Comparison of ENCODE assay signal across 28 cellular contexts in genomic region chr6:170361335-170361734, GRCh38.
"Had no signal": no experiment of that assay in that cellular context is flagged by ENCODE, and none has a peak within 500 bp of the region (broad histone marks: within the 10 kb centered on the region; RNA-seq: fewer than 3 reads in every experiment).

No MANE protein-coding gene starts in this region.

- H3K9me3 ChIP-seq: stomach, suprapubic skin, testis, thoracic aorta, thyroid gland, tibial artery, tibial nerve, transverse colon, upper lobe of left lung, upper lobe of right lung, uterus, vagina had no signal

- H3K27me3 ChIP-seq: stomach, suprapubic skin, testis, thyroid gland, tibial artery, tibial nerve, transverse colon, upper lobe of left lung, upper lobe of right lung, uterus, vagina had no signal

- H3K27me3 Mint-ChIP-seq: stimulated activated memory B cell treated with anti-CD40 and anti-IgM and Interleukin-4, amounts not matched to agents 10 μg/mL and 1 μg/mL and 100 μg/mL, for 72 hours; stimulated activated naive B cell treated with anti-CD40 and anti-IgM and Interleukin-4, amounts not matched to agents 10 μg/mL and 1 μg/mL and 100 μg/mL, for 72 hours; stimulated activated naive CD8-positive, alpha-beta T cell treated with anti-CD3 and anti-CD28 coated beads, Interleukin-15, amount 100 ng/mL, for 72 hours; stimulated activated naive CD8-positive, alpha-beta T cell treated with anti-CD3 and anti-CD28 coated beads, Interleukin-15, Interleukin-2, amounts not matched to agents 100 ng/mL and 50 ng/mL, for 24 hours; type B pancreatic cell had no signal

- ATAC-seq: stimulated activated effector memory CD8-positive, alpha-beta T cell treated with anti-CD3 and anti-CD28 coated beads, Interleukin-12 subunit alpha, Interleukin-12 subunit beta, amount 100 ng/mL, for 72 hours; stimulated activated memory B cell treated with anti-CD40 and anti-IgM and Interleukin-4, amounts not matched to agents 10 μg/mL and 1 μg/mL and 100 μg/mL, for 72 hours; stimulated activated naive B cell treated with anti-CD40 and anti-IgM and Interleukin-4, amounts not matched to agents 10 μg/mL and 1 μg/mL and 100 μg/mL, for 72 hours; stimulated activated naive CD8-positive, alpha-beta T cell treated with anti-CD3 and anti-CD28 coated beads, Interleukin-15, amount 100 ng/mL, for 72 hours; stimulated activated naive CD8-positive, alpha-beta T cell treated with anti-CD3 and anti-CD28 coated beads, Interleukin-15, Interleukin-2, amounts not matched to agents 100 U/mL and 50 U/mL, for 24 hours; upper lobe of right lung had no signal

- H3K36me3 ChIP-seq: uterus had no signal

- DNase-seq: stimulated activated CD4-positive, alpha-beta T cell treated with anti-CD3 and anti-CD28 coated beads, Interleukin-2, amount 100 ng/mL, for 48 hours; stimulated activated CD4-positive, alpha-beta T cell treated with anti-CD3 and anti-CD28 coated beads, Interleukin-4, amount 100 ng/mL, for 1 hour; stimulated activated CD4-positive, alpha-beta T cell treated with anti-CD3 and anti-CD28 coated beads, Interleukin-4, amount 100 ng/mL, for 24 hours; stimulated activated CD4-positive, alpha-beta T cell treated with anti-CD3 and anti-CD28 coated beads, Interleukin-4, amount 100 ng/mL, for 4 hours; stimulated activated CD8-positive, alpha-beta memory T cell treated with anti-CD3 and anti-CD28 coated beads, Interleukin-4, amount 100 ng/mL, for 48 hours; stimulated activated naive B cell treated with anti-CD40 and anti-IgM and Interleukin-4, amounts not matched to agents 10 μg/mL and 1 μg/mL and 100 μg/mL, for 72 hours; stimulated activated naive CD4-positive, alpha-beta T cell; stimulated activated naive CD4-positive, alpha-beta T cell treated with Interleukin-2 at 50 U/mL for 16 hours; stimulated activated naive CD8-positive, alpha-beta T cell treated with anti-CD3 and anti-CD28 coated beads, Interleukin-15, amount 100 ng/mL, for 72 hours; stimulated activated naive CD8-positive, alpha-beta T cell treated with anti-CD3 and anti-CD28 coated beads, Interleukin-15, Interleukin-2, amounts not matched to agents 100 U/mL and 50 U/mL, for 24 hours; stomach; substantia nigra; testis; thyroid gland; tibial artery; transverse colon; trophoblast cell; upper lobe of left lung; upper lobe of right lung; uterus had no signal

- H3K4me1 Mint-ChIP-seq: stimulated activated memory B cell treated with anti-CD40 and anti-IgM and Interleukin-4, amounts not matched to agents 10 μg/mL and 1 μg/mL and 100 μg/mL, for 72 hours; stimulated activated naive B cell treated with anti-CD40 and anti-IgM and Interleukin-4, amounts not matched to agents 10 μg/mL and 1 μg/mL and 100 μg/mL, for 72 hours had no signal

- H3K27ac ChIP-seq: stomach, suprapubic skin, testis, thoracic aorta, tibial artery, transverse colon, upper lobe of right lung, uterus, vagina had no signal

- H3K27ac Mint-ChIP-seq: stimulated activated memory B cell treated with anti-CD40 and anti-IgM and Interleukin-4, amounts not matched to agents 10 μg/mL and 1 μg/mL and 100 μg/mL, for 72 hours; stimulated activated naive B cell treated with anti-CD40 and anti-IgM and Interleukin-4, amounts not matched to agents 10 μg/mL and 1 μg/mL and 100 μg/mL, for 72 hours; stimulated activated naive CD8-positive, alpha-beta T cell treated with anti-CD3 and anti-CD28 coated beads, Interleukin-15, Interleukin-2, amounts not matched to agents 100 ng/mL and 50 ng/mL, for 24 hours; type B pancreatic cell had no signal

- H3K4me1 ChIP-seq: transverse colon, upper lobe of right lung, uterus had no signal

- H3K9me3 Mint-ChIP-seq: stimulated activated effector memory CD8-positive, alpha-beta T cell treated with anti-CD3 and anti-CD28 coated beads, Interleukin-12 subunit alpha, Interleukin-12 subunit beta, amount 100 ng/mL, for 72 hours; stimulated activated memory B cell treated with anti-CD40 and anti-IgM and Interleukin-4, amounts not matched to agents 10 μg/mL and 1 μg/mL and 100 μg/mL, for 72 hours; stimulated activated naive B cell treated with anti-CD40 and anti-IgM and Interleukin-4, amounts not matched to agents 10 μg/mL and 1 μg/mL and 100 μg/mL, for 72 hours; stimulated activated naive CD8-positive, alpha-beta T cell treated with anti-CD3 and anti-CD28 coated beads, Interleukin-15, amount 100 ng/mL, for 72 hours; stimulated activated naive CD8-positive, alpha-beta T cell treated with anti-CD3 and anti-CD28 coated beads, Interleukin-15, Interleukin-2, amounts not matched to agents 100 ng/mL and 50 ng/mL, for 24 hours had no signal

- H3K4me3 ChIP-seq: stomach, suprapubic skin, testis, thoracic aorta, thyroid gland, tibial artery, tibial nerve, transverse colon, upper lobe of left lung, upper lobe of right lung, uterus, vagina had no signal

- H3K4me3 Mint-ChIP-seq: stimulated activated effector memory CD8-positive, alpha-beta T cell treated with anti-CD3 and anti-CD28 coated beads, Interleukin-12 subunit alpha, Interleukin-12 subunit beta, amount 100 ng/mL, for 72 hours; stimulated activated memory B cell treated with anti-CD40 and anti-IgM and Interleukin-4, amounts not matched to agents 10 μg/mL and 1 μg/mL and 100 μg/mL, for 72 hours; stimulated activated naive B cell treated with anti-CD40 and anti-IgM and Interleukin-4, amounts not matched to agents 10 μg/mL and 1 μg/mL and 100 μg/mL, for 72 hours; stimulated activated naive CD8-positive, alpha-beta T cell treated with anti-CD3 and anti-CD28 coated beads, Interleukin-15, amount 100 ng/mL, for 72 hours; stimulated activated naive CD8-positive, alpha-beta T cell treated with anti-CD3 and anti-CD28 coated beads, Interleukin-15, Interleukin-2, amounts not matched to agents 100 ng/mL and 50 ng/mL, for 24 hours; type B pancreatic cell had no signal
